ENCODE assay signal across 14 cellular contexts in the genomic region with DNA sequence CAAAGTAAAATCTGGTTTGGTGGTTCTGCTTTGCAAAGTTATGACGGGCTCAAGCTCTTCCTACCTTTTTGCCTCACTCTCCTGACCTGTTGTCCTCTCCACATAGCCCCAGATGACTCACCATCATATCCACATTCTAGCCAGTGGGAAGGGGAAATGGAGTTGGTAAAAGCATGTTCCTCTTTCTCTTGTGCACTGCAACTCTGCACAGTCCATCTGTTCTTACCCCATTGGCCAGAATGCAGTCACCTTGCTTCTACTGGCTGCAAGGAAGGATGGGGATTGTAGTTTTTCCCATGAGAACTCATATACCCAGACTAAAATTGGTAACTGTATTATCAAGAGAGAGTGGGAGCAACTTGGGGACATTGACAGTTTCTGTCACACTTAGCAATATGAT. TPM values are rescaled to one million over a fixed set of nuclear protein-coding genes. Genes with fewer than 3 reads are reported as not detected.
DNase-seq lines count a peak whose midpoint lies in the region; ATAC-seq lines count a peak whose summit lies in the region.
"Had no signal": no experiment of that assay in that cellular context is flagged by ENCODE, and none has a peak within 500 bp of the region (broad histone marks: within the 10 kb centered on the region; RNA-seq: fewer than 3 reads in every experiment).

No MANE protein-coding gene starts in this region.

- peak; percentile 73 for ATAC-seq in HG03159 (IDR thresholded peaks at IDR 0.05; ENCODE audit: unreplicated experiment)
- ATAC-seq in left ventricle myocardium superior, result peak; percentile 45
- no peak for ATAC-seq in sciatic nerve

- intact Hi-C loops in left ventricle myocardium superior (cut with micrococcal nuclease), result loop anchor here (5.0 kb wide), 1 partner anchor 821 kb away; no protein-coding TSS in a partner anchor
- intact Hi-C loops in sciatic nerve (cut with DNase I), result no loop called here

- DNase-seq in EL, result peak; percentile 43
- peak; percentile 2 for DNase-seq in SK-MEL-5 (ENCODE audit: low read depth, low spot score)
- no peak for DNase-seq in left ventricle myocardium superior
- no peak for DNase-seq in sciatic nerve (ENCODE audit: low spot score)
- DNase-seq in 8988T, result no peak
- DNase-seq in NCI-H526 (lab: John Stamatoyannopoulos, UW), result no peak
- no peak for DNase-seq in NCI-H524 treated with DMSO at 0.1 percent for 48 hours (lab: John Stamatoyannopoulos, UW)
- DNase-seq: activated gamma-delta T cell; CD4-positive, CD25-positive, alpha-beta regulatory T cell; colonic mucosa; NCI-H2029 treated with DMSO at 0.1 percent for 48 hours; RPMI8226; tibial artery had no signal

- in situ Hi-C loops in SK-MEL-5 (cut with HindIII; ENCODE audit: low pct_unique_long_range_greater_than_20kb, low sequenced_read_pairs), result no loop called here

RNA-seq across cellular contexts. Expression of a gene that starts 50.4 kb away (rescaled TPM):
- not detected in 2 replicates for total RNA-seq in SK-MEL-5 (2014; rRNA removed; shearing (Covaris generic))
- not detected in 2 replicates for polyA plus RNA-seq in SK-MEL-5 (2015; cell fraction: cytosol; rRNA removed)
- polyA plus RNA-seq in SK-MEL-5 (2015; cell fraction: nucleus; rRNA removed), result not detected in 2 replicates
- total RNA-seq in left ventricle myocardium superior (not detected), sciatic nerve (not detected)
- total RNA-seq: CD4-positive, CD25-positive, alpha-beta regulatory T cell; colonic mucosa had no signal
- polyA plus RNA-seq: CD4-positive, CD25-positive, alpha-beta regulatory T cell had no signal

Comparison
In these comparisons a context has a peak if more than half of its experiments do, and no peak if none do; other contexts are left out.
1. DNase-seq: peak in EL (single experiment) and SK-MEL-5 (single experiment); none in left ventricle myocardium superior (single experiment), sciatic nerve (single experiment), 8988T (single experiment), NCI-H526 (0 of 2) and NCI-H524 treated with DMSO at 0.1 percent for 48 hours (single experiment).